In genomic region chr7:42091461-42092229, GRCh38 we compare ENCODE assay signal across 13 cellular contexts.
DNase-seq lines count a peak whose midpoint lies in the region; ATAC-seq, FAIRE-seq and TF ChIP-seq lines count a peak whose summit lies in the region.
"Had no signal": no experiment of that assay in that cellular context is flagged by ENCODE, and none has a peak within 500 bp of the region (broad histone marks: within the 10 kb centered on the region; RNA-seq: fewer than 3 reads in every experiment).

No MANE protein-coding gene starts in this region.

- peaks cover 0 to 10% (median 0%) of the 10 kb centered on the region in 3 donors for H3K9me3 Mint-ChIP-seq in T-cell
- H3K9me3 Mint-ChIP-seq: activated naive CD4-positive, alpha-beta T cell treated with anti-CD3 and anti-CD28 coated beads, Interleukin-2, amount 50 U/mL, for 24 hours had no signal

- peak overlapping the region; percentile 52 for H3K9ac ChIP-seq in HUES48 (ENCODE audit: low read depth, low read length)

- H3K27ac Mint-ChIP-seq in T-cell = no peak overlapping the region
- H3K27ac Mint-ChIP-seq: activated naive CD4-positive, alpha-beta T cell treated with anti-CD3 and anti-CD28 coated beads, Interleukin-2, amount 50 U/mL, for 24 hours; CD8-positive, alpha-beta memory T cell had no signal

- H3K27me3 Mint-ChIP-seq in T-cell = peaks cover under 1 to 5% of the 10 kb centered on the region in 2 donors

- CTCF ChIA-PET in T-cell (lab: Charles Lee) = no interaction called here

- peak; percentile 73 for DNase-seq in astrocyte of the spinal cord (ENCODE audit: low read depth, low spot score)
- peak; percentile 84 for DNase-seq in islet precursor cell
- peak; percentile 4 for DNase-seq in small intestine
- no peak for DNase-seq in UCSD-AML1 (lab: John Stamatoyannopoulos, UW; ENCODE audit: unreplicated experiment)
- DNase-seq in T-cell = no peak
- DNase-seq: activated CD4-positive, alpha-beta T cell treated with anti-CD3 and anti-CD28 coated beads, Interleukin-2, amount 50 U/mL, for 1 hour; CD8-positive, alpha-beta memory T cell; effector memory CD4-positive, alpha-beta T cell had no signal

- H3K4me1 ChIP-seq in HUES48 (ENCODE audit: control insufficient read depth, insufficient read depth, low read length) (peaks cover 27% of the 10 kb centered on the region), small intestine (ENCODE audit: control insufficient read depth in 2 of 2, insufficient read depth in 1 of 2, low read depth in 1 of 2, low read length in 1 of 2) (no peaks in the 10 kb centered on the region)

- H3K27me3 ChIP-seq in HUES48 (ENCODE audit: control insufficient read depth, insufficient read depth, low read length) (peaks cover 86% of the 10 kb centered on the region), small intestine (ENCODE audit: control insufficient read depth in 2 of 2, insufficient read depth in 2 of 2, low read length in 2 of 2) (no peaks in the 10 kb centered on the region)

- no peak for ATAC-seq in HG02678 (IDR thresholded peaks at IDR 0.05; ENCODE audit: unreplicated experiment)
- no peak for ATAC-seq in T-cell (replicated peaks in 1 of 4)
- no peak for ATAC-seq in HG03095 (IDR thresholded peaks at IDR 0.05; ENCODE audit: unreplicated experiment)

- no peak overlapping the region for H3K4me3 Mint-ChIP-seq in T-cell
- H3K4me3 Mint-ChIP-seq: activated naive CD4-positive, alpha-beta T cell treated with anti-CD3 and anti-CD28 coated beads, Interleukin-2, amount 50 U/mL, for 24 hours; CD8-positive, alpha-beta memory T cell had no signal

- no peak for TF ChIP-seq CTCF in astrocyte of the spinal cord (IDR thresholded peaks at IDR 0.05; ENCODE audit: low read depth, low read length)

- POLR2A ChIA-PET in T-cell (lab: Charles Lee) = no interaction called here

- H3K9me3 ChIP-seq in HUES48 (ENCODE audit: control insufficient read depth, insufficient read depth, low read length) (no peaks in the 10 kb centered on the region), small intestine (ENCODE audit: control insufficient read depth, low read depth) (no peaks in the 10 kb centered on the region)

- peak overlapping the region; percentile 31 for H3K4me3 ChIP-seq in HUES48 (ENCODE audit: low read depth, low read length)
- H3K4me3 ChIP-seq in astrocyte of the spinal cord (ENCODE audit: low read depth, low read length) = no peak overlapping the region
- H3K4me3 ChIP-seq in small intestine (ENCODE audit: low read depth in 1 of 2, low read length in 2 of 2) = no peak overlapping the region

- no peak for FAIRE-seq in small intestine (lab: Jason Lieb, UNC)
- FAIRE-seq: keratinocyte had no signal

- no peaks in the 10 kb centered on the region for H3K4me1 Mint-ChIP-seq in T-cell
- H3K4me1 Mint-ChIP-seq: activated naive CD4-positive, alpha-beta T cell treated with anti-CD3 and anti-CD28 coated beads, Interleukin-2, amount 50 U/mL, for 24 hours; CD8-positive, alpha-beta memory T cell had no signal

- no peaks in the 10 kb centered on the region for H3K36me3 Mint-ChIP-seq in T-cell
- H3K36me3 Mint-ChIP-seq: activated naive CD4-positive, alpha-beta T cell treated with anti-CD3 and anti-CD28 coated beads, Interleukin-2, amount 50 U/mL, for 24 hours; CD8-positive, alpha-beta memory T cell had no signal

- H3K27ac ChIP-seq in HUES48 (ENCODE audit: low read depth, low read length) = peak overlapping the region; percentile 93
- no peak overlapping the region for H3K27ac ChIP-seq in small intestine (ENCODE audit: low read depth in 1 of 2, low read length in 1 of 2)

- 44 to 50% (median 47%) methylated on average over 22 of the region's 22 CpGs for WGBS in small intestine, 3 donors

- H3K36me3 ChIP-seq in HUES48 (ENCODE audit: control insufficient read depth, insufficient read depth, low read length) (no peaks in the 10 kb centered on the region), small intestine (ENCODE audit: control insufficient read depth in 2 of 2, insufficient read depth in 2 of 2, low read length in 2 of 2) (no peaks in the 10 kb centered on the region)

- in situ Hi-C loops in astrocyte of the spinal cord (cut with HindIII; ENCODE audit: low sequenced_read_pairs) = no loop called here

Comparison
In these comparisons a context has a peak if more than half of its experiments do, and no peak if none do; other contexts are left out.
1. DNase-seq: peak in astrocyte of the spinal cord (single experiment), islet precursor cell (single experiment) and small intestine (single experiment); none in UCSD-AML1 (single experiment) and T-cell (0 of 34).